ENCODE assay signal across 8 cellular contexts in the genomic region with DNA sequence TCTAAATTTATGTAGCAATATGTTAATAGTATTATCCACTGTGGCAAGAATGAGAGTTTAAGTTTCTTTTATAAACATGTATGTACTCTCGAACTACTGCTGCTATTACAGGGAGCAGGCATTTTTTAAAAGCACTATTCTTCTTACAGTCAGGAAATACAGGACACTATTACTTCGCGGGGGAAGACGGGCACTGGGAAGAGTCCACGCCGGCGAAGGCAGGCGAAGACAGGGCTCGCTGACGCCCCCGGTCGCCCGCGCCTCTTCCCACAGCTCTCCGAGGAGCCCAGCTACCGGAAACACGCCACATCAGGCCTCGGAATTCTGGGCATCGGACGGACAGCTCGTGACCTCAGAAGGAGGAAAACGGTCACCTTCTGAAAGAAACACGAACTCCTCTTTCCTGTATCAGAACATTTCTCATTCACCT.
DNase-seq lines count a peak whose midpoint lies in the region; ATAC-seq, FAIRE-seq and TF ChIP-seq lines count a peak whose summit lies in the region.

No MANE protein-coding gene starts in this region.

- H3K36me3 ChIP-seq in bronchial epithelial cell (ENCODE audit: control insufficient read depth, insufficient read depth, low read length), result no peaks in the 10 kb centered on the region

- TF ChIP-seq CTCF in GM20000 (IDR thresholded peaks at IDR 0.05; ENCODE audit: extremely low read depth, missing control alignments) (no peak), bronchial epithelial cell (IDR thresholded peaks at IDR 0.05; ENCODE audit: insufficient read depth, low read length, severe bottlenecking) (peak; percentile 28)

- FAIRE-seq in bronchial epithelial cell (lab: Jason Lieb, UNC), result no peak

- H3K4me3 ChIP-seq in bronchial epithelial cell (ENCODE audit: low read depth, low read length) (peak overlapping the region; percentile 62), skeletal muscle cell (ENCODE audit: low read depth, low read length) (peak overlapping the region; percentile 81)

- DNase-seq in DMS 273 treated with DMSO at 0.1 percent for 48 hours (lab: John Stamatoyannopoulos, UW), result peak; percentile 67
- peak; percentile 26 for DNase-seq in GM20000 (ENCODE audit: low spot score)
- DNase-seq in HS-27A (ENCODE audit: low read depth), result peak; percentile 58
- DNase-seq in bronchial epithelial cell (ENCODE audit: low read depth), result peak; percentile 83
- DNase-seq in iPS-NIHi7 (ENCODE audit: extremely low spot score), result peak; percentile 66
- DNase-seq in skeletal muscle cell (ENCODE audit: low read depth), result peak; percentile 64

- no peaks in the 10 kb centered on the region for H3K27me3 ChIP-seq in bronchial epithelial cell (ENCODE audit: control insufficient read depth, insufficient read depth, low read length)

- no peak for ATAC-seq in GM18873 (IDR thresholded peaks at IDR 0.05; ENCODE audit: low FRiP score, unreplicated experiment)

TF ChIP-seq in PFSK-1, 5 proteins besides CTCF, POLR2A, EP300 and RAD21:
- TF ChIP-seq TAF1 (IDR thresholded peaks at IDR 0.05; ENCODE audit: borderline replicate concordance, insufficient read depth, low read length), result 0 out of 2 replicates have a peak, but pooled peaks have one; percentile 3
- no peak for TF ChIP-seq FOXP2 (optimal IDR thresholded peaks at IDR 0.05; ENCODE audit: borderline replicate concordance, extremely low read depth, extremely low read length, insufficient read depth)
- TF ChIP-seq POLR2AphosphoS5 (IDR thresholded peaks at IDR 0.05; ENCODE audit: low read depth, low read length), result no peak

Comparison
In these comparisons a context has a peak if more than half of its experiments do, and no peak if none do; other contexts are left out.
1. DNase-seq: peak in every context shown above with its lines; median percentile 83 in bronchial epithelial cell; 67 in DMS 273 treated with DMSO at 0.1 percent for 48 hours; 66 in iPS-NIHi7; 64 in skeletal muscle cell; 58 in HS-27A; 26 in GM20000.